ENCODE assay signal across 8 cellular contexts in the genomic region with DNA sequence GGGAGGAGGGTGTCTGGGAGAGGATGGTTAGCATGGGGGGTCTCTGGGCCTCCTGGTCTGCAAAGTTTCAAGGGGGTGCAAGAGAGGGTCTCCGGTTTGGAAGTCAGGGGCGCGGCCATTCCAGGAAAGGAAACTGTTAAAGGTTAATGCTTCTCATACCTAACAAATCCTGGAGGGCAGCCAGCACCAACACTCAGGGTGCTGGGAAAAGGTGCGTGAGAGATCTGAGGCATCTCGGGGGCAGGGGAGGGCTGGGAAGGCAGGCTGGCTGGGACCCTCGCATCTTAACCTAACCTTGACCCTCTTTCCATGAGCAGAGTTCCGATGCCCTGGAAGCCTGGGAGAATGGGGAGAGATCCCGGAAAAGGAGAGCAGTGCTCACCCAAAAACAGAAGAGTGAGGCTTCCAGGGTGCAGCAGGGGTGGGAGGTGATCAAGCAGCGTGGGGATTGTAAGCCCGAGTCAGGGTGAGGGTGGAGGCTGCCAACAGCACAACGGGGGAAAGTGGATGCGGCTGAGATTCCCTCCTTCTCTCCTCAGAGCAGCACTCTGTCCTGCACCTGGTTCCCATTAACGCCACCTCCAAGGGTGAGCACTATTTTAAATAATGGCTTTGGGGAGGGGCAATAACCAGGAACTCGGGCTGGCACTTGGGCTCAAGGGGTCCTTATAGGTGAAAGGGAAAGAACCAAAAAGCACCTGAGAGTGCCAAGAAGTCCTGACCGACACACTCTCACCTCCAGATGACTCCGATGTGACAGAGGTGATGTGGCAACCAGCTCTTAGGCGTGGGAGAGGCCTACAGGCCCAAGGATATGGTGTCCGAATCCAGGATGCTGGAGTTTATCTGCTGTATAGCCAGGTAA. TPM values are rescaled to one million over a fixed set of nuclear protein-coding genes. Genes with fewer than 3 reads are reported as not detected.
DNase-seq lines count a peak whose midpoint lies in the region; ATAC-seq and TF ChIP-seq lines count a peak whose summit lies in the region.

No MANE protein-coding gene starts in this region.

- no peaks in the 10 kb centered on the region for H3K9me3 ChIP-seq in CD8-positive, alpha-beta memory T cell (ENCODE audit: low read length)
- H3K9me3 ChIP-seq in endodermal cell (ENCODE audit: control insufficient read depth, low read length) = no peaks in the 10 kb centered on the region
- H3K9me3 ChIP-seq in ovary = no peaks in the 10 kb centered on the region

- H3K27me3 Mint-ChIP-seq in CD8-positive, alpha-beta memory T cell = peaks cover 0 to 4% of the 10 kb centered on the region in 2 donors
- H3K27me3 Mint-ChIP-seq in endodermal cell (ENCODE audit: insufficient read depth) = no peaks in the 10 kb centered on the region

- H3K27ac ChIP-seq in CD8-positive, alpha-beta memory T cell (ENCODE audit: low read depth, low read length) = no peak overlapping the region
- H3K27ac ChIP-seq in endodermal cell (ENCODE audit: low read depth, low read length) (no peak overlapping the region), ovary (peak overlapping the region; percentile 92 to 99)

- H3K36me3 ChIP-seq in CD8-positive, alpha-beta memory T cell (ENCODE audit: insufficient read depth, low read length) = peaks cover 9% of the 10 kb centered on the region
- H3K36me3 ChIP-seq in endodermal cell (ENCODE audit: control insufficient read depth, insufficient read depth, low read length) (peaks cover 12% of the 10 kb centered on the region), ovary (no peaks in the 10 kb centered on the region)

- peaks cover 0 to 2% (median 0%) of the 10 kb centered on the region in 5 donors for H3K9me3 Mint-ChIP-seq in CD8-positive, alpha-beta memory T cell
- no peaks in the 10 kb centered on the region for H3K9me3 Mint-ChIP-seq in endodermal cell

- no peak for DNase-seq in CD8-positive, alpha-beta memory T cell
- peak; percentile 35 for DNase-seq in NCI-H69 (lab: John Stamatoyannopoulos, UW)
- peak; percentile 63 for DNase-seq in endodermal cell
- peak; percentile 44 to 67 (median 56) for DNase-seq in ovary
- DNase-seq in NCI-H524 treated with DMSO at 0.1 percent for 48 hours (lab: John Stamatoyannopoulos, UW) = no peak
- no peak for DNase-seq in stimulated activated naive CD4-positive, alpha-beta T cell treated with Interleukin-2 at 50 U/mL for 16 hours (lab: John Stamatoyannopoulos, UW)

- POLR2A ChIA-PET in CD8-positive, alpha-beta memory T cell (lab: Charles Lee) = interaction anchor here (0.5 to 2.1 kb wide), 5 partner anchors 38 to 123 kb away, joined by 3 to 10 read pairs (median 6); a partner anchor contains a TSS

- H3K27me3 ChIP-seq in CD8-positive, alpha-beta memory T cell (ENCODE audit: insufficient read depth, low read length, poor library complexity, severe bottlenecking) = no peaks in the 10 kb centered on the region
- H3K27me3 ChIP-seq in endodermal cell (ENCODE audit: control insufficient read depth, insufficient read depth, low read length, poor library complexity, severe bottlenecking) = no peaks in the 10 kb centered on the region
- H3K27me3 ChIP-seq in ovary = no peaks in the 10 kb centered on the region

- H3K4me3 Mint-ChIP-seq in CD8-positive, alpha-beta memory T cell = peak overlapping the region in 3 of 7 donors; percentile 38 to 89 (median 73)
- peak overlapping the region; percentile 79 for H3K4me3 Mint-ChIP-seq in endodermal cell

- H3K4me1 ChIP-seq in CD8-positive, alpha-beta memory T cell (ENCODE audit: insufficient read depth, low read length) = peaks cover 42% of the 10 kb centered on the region
- H3K4me1 ChIP-seq in endodermal cell (ENCODE audit: control insufficient read depth, insufficient read depth, low read length) (peaks cover 3% of the 10 kb centered on the region), ovary (ENCODE audit: insufficient read depth) (peaks cover 27% of the 10 kb centered on the region)

- H3K9ac ChIP-seq in endodermal cell (ENCODE audit: extremely low read depth, low read length, poor library complexity, severe bottlenecking) = no peak overlapping the region

- TF ChIP-seq POLR2A in ovary (IDR thresholded peaks at IDR 0.05) = no peak

- TF ChIP-seq CTCF in endodermal cell (conservative IDR thresholded peaks at IDR 0.05) (no peak), ovary (IDR thresholded peaks at IDR 0.05) (no peak)

- TF ChIP-seq EP300 in ovary (IDR thresholded peaks at IDR 0.05) = no peak

- peak overlapping the region in 5 of 8 donors; percentile 29 to 99 (median 93) for H3K27ac Mint-ChIP-seq in CD8-positive, alpha-beta memory T cell
- H3K27ac Mint-ChIP-seq in endodermal cell = peak overlapping the region; percentile 98

- intact Hi-C loops in ovary (cut with DNase I) = loop anchor here (2.0 to 10.0 kb wide), 5 partner anchors 45 to 207 kb away; a partner anchor contains a TSS

- ATAC-seq in GM19452 (IDR thresholded peaks at IDR 0.05; ENCODE audit: unreplicated experiment) (no peak), HG03196 (IDR thresholded peaks at IDR 0.05; ENCODE audit: unreplicated experiment) (no peak)

- 88 to 92% methylated on average over 14 to 18 of the region's 18 CpGs for WGBS in endodermal cell (ENCODE audit: insufficient coverage in 1 of 2, insufficient read length in 1 of 2), 2 experiments
- 42 to 46% (median 42%) methylated on average over 18 of the region's 18 CpGs for WGBS in ovary, 3 donors

- peaks cover 29 to 41% (median 32%) of the 10 kb centered on the region in 3 donors for H3K4me1 Mint-ChIP-seq in CD8-positive, alpha-beta memory T cell
- H3K4me1 Mint-ChIP-seq in endodermal cell = peaks cover 35% of the 10 kb centered on the region

- CTCF ChIA-PET in CD8-positive, alpha-beta memory T cell (lab: Charles Lee) = interaction anchor here (1.0 to 3.9 kb wide), 25 partner anchors 10 to 263 kb away, joined by 3 to 75 read pairs (median 9); a partner anchor contains a TSS

- H3K4me3 ChIP-seq in CD8-positive, alpha-beta memory T cell (ENCODE audit: low read length) = no peak overlapping the region
- no peak overlapping the region for H3K4me3 ChIP-seq in endodermal cell (ENCODE audit: low read length)
- peak overlapping the region; percentile 19 for H3K4me3 ChIP-seq in ovary

- H3K36me3 Mint-ChIP-seq in CD8-positive, alpha-beta memory T cell = peaks cover 0 to 33% (median 5%) of the 10 kb centered on the region in 3 donors
- peaks cover 8% of the 10 kb centered on the region for H3K36me3 Mint-ChIP-seq in endodermal cell (ENCODE audit: low read depth)

RNA-seq across cellular contexts. Expression of a gene that starts 1.0 kb away (rescaled TPM):
- 1 to 10 TPM in 1 of 2 experiments, under 1 TPM in 1; 0.80 to 1.6 TPM for total RNA-seq in CD8-positive, alpha-beta memory T cell
- not detected for polyA plus RNA-seq in CD8-positive, alpha-beta memory T cell
- total RNA-seq in endodermal cell (1 to 10 TPM; 1.7 to 3.0 TPM), ovary (10 to 100 TPM; 10.4 to 38.8 (median 21.7) TPM)
- 0.46 TPM for polyA plus RNA-seq in endodermal cell (2013, experiment 1 of 2)
- polyA plus RNA-seq in endodermal cell (2013, experiment 2 of 2) = 1.4 TPM
- polyA plus RNA-seq in ovary = 10 to 100 TPM; 16.9 to 33.1 TPM

RNA-seq across cellular contexts. Expression of a gene that starts 2.2 kb away (rescaled TPM):
- total RNA-seq in CD8-positive, alpha-beta memory T cell = 100 to 1,000 TPM; 111 to 121 TPM
- 12.0 TPM for polyA plus RNA-seq in CD8-positive, alpha-beta memory T cell
- 10 to 100 TPM; 71.5 to 82.3 TPM for total RNA-seq in endodermal cell
- polyA plus RNA-seq in endodermal cell (2013, experiment 1 of 2) = 81.6 TPM
- polyA plus RNA-seq in endodermal cell (2013, experiment 2 of 2) = 69.2 TPM
- total RNA-seq in ovary = 10 to 100 TPM; 31.2 to 44.2 (median 42.1) TPM
- polyA plus RNA-seq in ovary = 100 to 1,000 TPM in 1 of 2 donors, 10 to 100 TPM in 1; 45.6 to 104 TPM

RNA-seq across cellular contexts. Expression of a gene that starts 10.7 kb away (rescaled TPM):
- total RNA-seq in CD8-positive, alpha-beta memory T cell = 10 to 100 TPM; 18.6 to 22.5 TPM
- polyA plus RNA-seq in CD8-positive, alpha-beta memory T cell = 60.8 TPM
- total RNA-seq in endodermal cell (1 to 10 TPM; 8.3 to 8.4 TPM), ovary (10 to 100 TPM; 37.3 to 78.3 (median 59.6) TPM)
- 1.5 TPM for polyA plus RNA-seq in endodermal cell (2013, experiment 1 of 2)
- polyA plus RNA-seq in endodermal cell (2013, experiment 2 of 2) = 1.7 TPM
- 10 to 100 TPM; 26.6 to 70.1 TPM for polyA plus RNA-seq in ovary

RNA-seq across cellular contexts. Expression of a gene that starts 19.9 kb away (rescaled TPM):
- 10 to 100 TPM; 11.1 to 12.7 TPM for total RNA-seq in CD8-positive, alpha-beta memory T cell
- 1.2 TPM for polyA plus RNA-seq in CD8-positive, alpha-beta memory T cell
- total RNA-seq in endodermal cell (under 1 TPM in 1 of 2 donors, not detected in 1; 0.44 TPM), ovary (10 to 100 TPM in 5 of 7 donors, 1 to 10 TPM in 2; 5.2 to 72.0 (median 14.8) TPM)
- not detected for polyA plus RNA-seq in endodermal cell (2013, experiment 1 of 2)
- 0.25 TPM for polyA plus RNA-seq in endodermal cell (2013, experiment 2 of 2)
- 100 to 1,000 TPM in 1 of 2 donors, 10 to 100 TPM in 1; 22.2 to 132 TPM for polyA plus RNA-seq in ovary

RNA-seq across cellular contexts. Expression of a gene that starts 24.1 kb away (rescaled TPM):
- 100 to 1,000 TPM; 115 to 124 TPM for total RNA-seq in CD8-positive, alpha-beta memory T cell
- polyA plus RNA-seq in CD8-positive, alpha-beta memory T cell = 40.5 TPM
- total RNA-seq in endodermal cell = 10 to 100 TPM; 47.4 to 56.6 TPM
- polyA plus RNA-seq in endodermal cell (2013, experiment 1 of 2) = 57.7 TPM
- 50.7 TPM for polyA plus RNA-seq in endodermal cell (2013, experiment 2 of 2)
- total RNA-seq in ovary = 10 to 100 TPM; 13.0 to 60.1 (median 19.6) TPM
- 10 to 100 TPM; 26.2 to 87.9 TPM for polyA plus RNA-seq in ovary

Comparison
In these comparisons a context has a peak if more than half of its experiments do, and no peak if none do; other contexts are left out.
1. DNase-seq: peak in NCI-H69 (single experiment), endodermal cell (single experiment) and ovary (5 of 5); none in CD8-positive, alpha-beta memory T cell (0 of 5), NCI-H524 treated with DMSO at 0.1 percent for 48 hours (single experiment) and stimulated activated naive CD4-positive, alpha-beta T cell treated with Interleukin-2 at 50 U/mL for 16 hours (single experiment).
2. H3K27ac ChIP-seq: peak in ovary (2 of 2); none in CD8-positive, alpha-beta memory T cell (single experiment) and endodermal cell (single experiment).